In the genomic region with DNA sequence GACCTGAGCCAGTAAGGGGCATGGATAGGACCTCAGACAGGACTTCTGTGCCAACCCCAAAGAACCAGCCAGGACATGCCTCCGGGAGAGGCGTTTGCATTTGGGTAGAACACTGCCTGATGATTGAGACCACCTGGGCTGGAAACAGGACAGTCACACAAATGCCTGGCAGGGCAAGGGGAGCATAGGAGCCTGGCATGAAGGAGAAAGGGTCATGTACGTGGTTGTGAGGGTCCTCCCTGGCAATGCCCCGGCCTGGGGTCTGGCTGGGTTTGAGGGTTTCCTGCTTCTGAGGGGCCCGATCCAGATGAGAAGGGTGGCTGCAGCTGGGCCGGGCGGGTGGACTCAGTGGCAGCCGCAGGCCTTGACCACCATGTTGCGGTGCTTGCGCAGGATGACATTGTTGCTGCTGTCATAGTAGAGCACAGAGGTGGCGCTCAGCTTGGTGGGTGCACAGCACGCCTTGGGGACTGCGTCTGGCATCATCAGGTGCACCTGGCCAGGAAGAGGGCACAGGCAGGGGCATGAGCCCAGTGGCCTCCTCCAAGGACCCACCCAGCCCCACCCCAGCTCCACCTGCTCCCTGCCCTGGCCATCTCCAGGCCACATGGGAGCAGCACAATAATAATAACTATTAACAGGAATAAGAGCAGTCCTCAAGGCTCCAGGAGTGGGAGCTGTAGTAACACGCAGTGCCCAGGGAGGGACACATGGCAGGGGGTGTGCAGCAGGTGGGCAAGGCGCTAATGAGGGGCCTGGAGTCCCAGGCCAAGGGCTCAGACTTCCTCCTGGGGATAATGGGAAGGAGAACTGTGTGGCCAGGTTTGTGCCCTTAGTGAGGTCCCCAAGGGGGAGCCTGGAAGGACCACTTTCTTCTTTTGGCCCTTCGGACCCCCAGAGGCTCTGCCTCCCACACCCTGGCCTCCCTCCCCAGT, we compare ENCODE assay signal across 1 cellular context.
TF ChIP-seq lines count a peak whose summit lies in the region.

No MANE protein-coding gene starts in this region.

TF ChIP-seq in GM12878, 131 proteins besides CTCF, POLR2A, EP300 and RAD21:
- TF ChIP-seq USF2 (IDR thresholded peaks at IDR 0.05; ENCODE audit: borderline replicate concordance, low read depth, low read length): no peak
- TF ChIP-seq SUPT20H (IDR thresholded peaks at IDR 0.05; ENCODE audit: borderline replicate concordance, control insufficient read depth, low read depth, low read length): no peak
- TF ChIP-seq NFXL1 (IDR thresholded peaks at IDR 0.05; ENCODE audit: borderline replicate concordance): no peak
- no peak for TF ChIP-seq NRF1 (conservative IDR thresholded peaks at IDR 0.05; ENCODE audit: low read depth, low read length)
- no peak for TF ChIP-seq KDM1A (IDR thresholded peaks at IDR 0.05; ENCODE audit: borderline replicate concordance)
- TF ChIP-seq NFYA (IDR thresholded peaks at IDR 0.05; ENCODE audit: borderline replicate concordance, low read depth, low read length): no peak
- TF ChIP-seq SPI1 (IDR thresholded peaks at IDR 0.05; ENCODE audit: borderline replicate concordance, insufficient read depth, low read depth, low read length): no peak
- no peak for TF ChIP-seq RAD51 (IDR thresholded peaks at IDR 0.05)
- TF ChIP-seq MTA3 (IDR thresholded peaks at IDR 0.05; ENCODE audit: borderline replicate concordance, low read length): no peak
- no peak for TF ChIP-seq JUNB (IDR thresholded peaks at IDR 0.05)
